ENCODE assay signal across 1 cellular context in genomic region chr4:177322881-177323280, GRCh38.
TF ChIP-seq lines count a peak whose summit lies in the region.

No MANE protein-coding gene starts in this region.

TF ChIP-seq in SK-N-SH, 30 proteins besides CTCF, POLR2A, EP300 and RAD21 (continued from another document):
- TF ChIP-seq SMC3 (IDR thresholded peaks at IDR 0.05; ENCODE audit: low read depth, low read length) (no peak), TEAD4 (IDR thresholded peaks at IDR 0.05; ENCODE audit: borderline replicate concordance, insufficient read depth) (no peak), RXRA (IDR thresholded peaks at IDR 0.05; ENCODE audit: borderline replicate concordance, low read depth) (no peak), IRF3 (IDR thresholded peaks at IDR 0.05; ENCODE audit: low read depth, low read length) (no peak)
